Comparison of ENCODE assay signal across 14 cellular contexts in the genomic region with DNA sequence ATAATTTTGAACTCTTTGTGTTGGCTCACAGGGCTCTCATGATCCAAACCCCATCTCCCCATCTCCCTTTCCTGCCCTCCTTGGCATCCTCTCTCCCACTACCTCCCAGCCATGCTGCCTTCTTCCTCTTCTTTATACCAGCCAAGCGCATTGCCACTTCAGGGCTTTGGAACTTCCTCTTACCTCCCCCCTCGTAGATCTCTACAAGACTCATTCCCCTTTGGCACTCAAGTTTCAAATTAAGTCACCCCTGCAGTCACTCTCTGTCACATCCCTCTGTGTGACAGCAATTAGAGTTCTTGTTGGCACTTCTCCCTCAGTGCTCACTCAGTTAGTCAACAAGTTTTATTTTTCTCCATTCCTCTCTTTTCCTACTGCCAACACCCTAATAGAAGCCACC. TPM values are rescaled to one million over a fixed set of nuclear protein-coding genes. Genes with fewer than 3 reads are reported as not detected.
DNase-seq lines count a peak whose midpoint lies in the region; ATAC-seq and TF ChIP-seq lines count a peak whose summit lies in the region.
"Had no signal": no experiment of that assay in that cellular context is flagged by ENCODE, and none has a peak within 500 bp of the region (broad histone marks: within the 10 kb centered on the region; RNA-seq: fewer than 3 reads in every experiment).

No MANE protein-coding gene starts in this region.

- POLR2A ChIA-PET in IMR-90 (lab: Charles Lee; ENCODE audit: unreplicated experiment) (no interaction called here), PC-3 (lab: Charles Lee; ENCODE audit: unreplicated experiment) (interaction anchor here (0.6 kb wide), 1 partner anchor 210 kb away, joined by 10 read pairs; no protein-coding TSS in a partner anchor)

- peaks cover 4% of the 10 kb centered on the region; the same call in 1 of the 2 replicates for H3K4me1 ChIP-seq in IMR-90 (ENCODE audit: control insufficient read depth, insufficient read depth, low read length)
- peaks cover 54% of the 10 kb centered on the region for H3K4me1 ChIP-seq in PC-3 (ENCODE audit: insufficient read depth, low read length)
- H3K4me1 ChIP-seq: spleen had no signal

- H3K79me2 ChIP-seq in PC-3 (ENCODE audit: low read length) = no peaks in the 10 kb centered on the region

- intact Hi-C loops in IMR-90 (cut with micrococcal nuclease) = no loop called here
- intact Hi-C loops in PC-3 (cut with micrococcal nuclease) = no loop called here

- H2AK9ac ChIP-seq in IMR-90 (replicated peaks; ENCODE audit: low read depth, low read length, poor library complexity) = no peak overlapping the region

- peak overlapping the region; percentile 47; the same call in 1 of the 2 replicates for H2AK5ac ChIP-seq in IMR-90 (ENCODE audit: low read depth, low read length)

- no peak overlapping the region; the same call in 1 of the 2 replicates for H2BK20ac ChIP-seq in IMR-90 (ENCODE audit: low read depth, low read length)

- H3K14ac ChIP-seq in IMR-90 (replicated peaks; ENCODE audit: low read depth, low read length) = 0 out of 2 replicates have a peak overlapping the region, but pooled peaks have one; percentile 50

- H3F3A ChIP-seq in PC-3 (ENCODE audit: low read length, unreplicated experiment) = peaks cover 14% of the 10 kb centered on the region

- no peak for TF ChIP-seq CTCF in IMR-90 (conservative IDR thresholded peaks at IDR 0.05; ENCODE audit: low read depth, low read length)
- TF ChIP-seq CTCF in PC-3 (conservative IDR thresholded peaks at IDR 0.05; ENCODE audit: low read depth, low read length) = no peak

- H3K4me2 ChIP-seq in IMR-90 (ENCODE audit: low read depth, low read length) (no peak overlapping the region), PC-3 (ENCODE audit: low read length) (peak overlapping the region; percentile 5)

- 0 out of 2 replicates have a peak overlapping the region, but pooled peaks have one; percentile 16 for H3K4ac ChIP-seq in IMR-90 (ENCODE audit: low read depth, low read length)

- DNase-seq in Ammon's horn (ENCODE audit: low spot score) (peak; percentile 62), IMR-90 (no peak), PC-3 (peak; percentile 83), hippocampal formation (lab: John Stamatoyannopoulos, UW) (peak; percentile 8 to 53), T1000 (lab: John Stamatoyannopoulos, UW) (no peak), AG08396 (ENCODE audit: low spot score) (no peak)
- DNase-seq: activated CD4-positive, alpha-beta T cell treated with anti-CD3 and anti-CD28 coated beads, Interleukin-2, amount 50 U/mL, for 4 hours; activated T-cell treated with anti-CD3 and anti-CD28 coated beads, Interleukin-2, amount 50 U/mL, for 1 hour; Calu3; NCI-H1694; NCI-H446; spleen had no signal

- H3K4me3 ChIP-seq in IMR-90 (ENCODE audit: insufficient read depth, low read depth, low read length) = no peak overlapping the region
- no peak overlapping the region for H3K4me3 ChIP-seq in PC-3 (ENCODE audit: low read length)
- H3K4me3 ChIP-seq: spleen had no signal

- no peak for ATAC-seq in IMR-90 (ENCODE audit: low read depth)
- ATAC-seq in PC-3 = peak; percentile 28
- ATAC-seq in HG02938 (IDR thresholded peaks at IDR 0.05; ENCODE audit: unreplicated experiment) = no peak
- ATAC-seq in GM18870 (IDR thresholded peaks at IDR 0.05; ENCODE audit: unreplicated experiment) = no peak

- H4K20me1 ChIP-seq in IMR-90 (ENCODE audit: insufficient read depth, low read length) (no peaks in the 10 kb centered on the region), PC-3 (ENCODE audit: low read length) (no peaks in the 10 kb centered on the region)

- H3K18ac ChIP-seq in IMR-90 (ENCODE audit: low read depth, low read length) = peak overlapping the region; percentile 70; the same call in 1 of the 2 replicates

- no peak overlapping the region for H3K23ac ChIP-seq in IMR-90 (ENCODE audit: low read depth, low read length)

- BruUV-seq in IMR-90 (replicated peaks; lab: Mats Ljungman, UMichigan) (no TSS peak), PC-3 (replicated peaks; lab: Mats Ljungman, UMichigan) (no TSS peak)

- H2BK120ac ChIP-seq in IMR-90 (ENCODE audit: low read depth, low read length) = peak overlapping the region; percentile 30; the same call in 1 of the 2 replicates

- dilution Hi-C loops in IMR-90 (cut with HindIII; ENCODE audit: low sequenced_read_pairs, unreplicated experiment) = no loop called here

- no peaks in the 10 kb centered on the region for H3K9me2 ChIP-seq in PC-3 (replicated peaks; ENCODE audit: low read length)

- no peak for TF ChIP-seq POLR2A in IMR-90 (IDR thresholded peaks at IDR 0.05; ENCODE audit: low read depth, low read length)

- H3K36me3 ChIP-seq in IMR-90 (ENCODE audit: control insufficient read depth, insufficient read depth, low read length) (no peaks in the 10 kb centered on the region), PC-3 (ENCODE audit: low read depth, low read length) (no peaks in the 10 kb centered on the region; the same call in 1 of the 2 replicates)
- H3K36me3 ChIP-seq: spleen had no signal

- no peaks in the 10 kb centered on the region; the same call in 1 of the 2 replicates for H3K9me1 ChIP-seq in IMR-90 (ENCODE audit: insufficient read depth, low read length)

- H3K27ac ChIP-seq in IMR-90 (ENCODE audit: insufficient read depth, low read length) = no peak overlapping the region
- H3K27ac ChIP-seq in PC-3 (ENCODE audit: low read length) = 0 out of 2 replicates have a peak overlapping the region, but pooled peaks have one; percentile 0
- H3K27ac ChIP-seq: spleen had no signal

- WGBS in IMR-90 (ENCODE audit: extremely low coverage in 2 of 2, insufficient read length in 1 of 2), 2 experiments = 62% methylated on average over 2 of the region's 2 CpGs; no CpG with 5 or more reads in 1 of the 2 experiments

- no peak overlapping the region for H4K91ac ChIP-seq in IMR-90 (ENCODE audit: insufficient read depth, low read depth, low read length)

- H3K56ac ChIP-seq in IMR-90 (ENCODE audit: extremely low read depth, insufficient read depth, low read length) = no peak overlapping the region

- H3K9me3 ChIP-seq in IMR-90 (ENCODE audit: control insufficient read depth, insufficient read depth, low read length) = no peaks in the 10 kb centered on the region
- no peaks in the 10 kb centered on the region for H3K9me3 ChIP-seq in PC-3 (ENCODE audit: low read length)
- H3K9me3 ChIP-seq: spleen had no signal

- no peaks in the 10 kb centered on the region for H3K27me3 ChIP-seq in IMR-90 (ENCODE audit: control insufficient read depth, insufficient read depth, low read length)
- H3K27me3 ChIP-seq in PC-3 (ENCODE audit: low read length) = no peaks in the 10 kb centered on the region
- H3K27me3 ChIP-seq: spleen had no signal

- no peak overlapping the region for H4K8ac ChIP-seq in IMR-90 (ENCODE audit: low read depth in 2 of 2, low read length in 2 of 2)

- no peak overlapping the region for H4K5ac ChIP-seq in IMR-90 (ENCODE audit: low read depth, low read length)

- H2BK5ac ChIP-seq in IMR-90 (ENCODE audit: low read depth, low read length, poor library complexity, severe bottlenecking) = no peak overlapping the region

- H2BK15ac ChIP-seq in IMR-90 (ENCODE audit: low read depth, low read length) = peak overlapping the region; percentile 50; the same call in 2 of the 3 replicates

- H2AFZ ChIP-seq in IMR-90 (replicated peaks; ENCODE audit: low read length, poor library complexity) (no peak overlapping the region), PC-3 (ENCODE audit: low read length) (peak overlapping the region; percentile 1; the same call in 1 of the 2 replicates)

- in situ Hi-C loops in IMR-90 (cut with MboI; ENCODE audit: low sequenced_read_pairs) = no loop called here

- TF ChIP-seq RAD21 in IMR-90 (IDR thresholded peaks at IDR 0.05; ENCODE audit: low read length) = no peak

- CTCF ChIA-PET in IMR-90 (lab: Yijun Ruan, JAX) = no interaction called here
- CTCF ChIA-PET in PC-3 (lab: Charles Lee) = no interaction called here

- H3K79me1 ChIP-seq in IMR-90 (ENCODE audit: low read depth in 1 of 2, low read length in 2 of 2) = no peaks in the 10 kb centered on the region

- no peak overlapping the region for H3K9ac ChIP-seq in IMR-90 (ENCODE audit: low read depth, low read length)
- no peak overlapping the region for H3K9ac ChIP-seq in PC-3 (ENCODE audit: low read length)

TF ChIP-seq in IMR-90, 13 proteins besides CTCF, POLR2A, EP300 and RAD21:
- TF ChIP-seq BHLHE40 (IDR thresholded peaks at IDR 0.05; ENCODE audit: low read depth, low read length) (no peak), NFE2L2 (IDR thresholded peaks at IDR 0.05; ENCODE audit: low read depth, low read length) (no peak), USF2 (IDR thresholded peaks at IDR 0.05; ENCODE audit: low read depth, low read length) (no peak), RCOR1 (IDR thresholded peaks at IDR 0.05; ENCODE audit: insufficient replicate concordance, low read length) (no peak), MXI1 (IDR thresholded peaks at IDR 0.05; ENCODE audit: borderline replicate concordance, low read depth, low read length) (no peak), CHD1 (IDR thresholded peaks at IDR 0.05; ENCODE audit: low read depth, low read length) (no peak), CEBPB (IDR thresholded peaks at IDR 0.05; ENCODE audit: low read depth, low read length) (no peak)

RNA-seq across cellular contexts. Expression of gene NRP1, which starts 20.8 kb away (rescaled TPM):
- total RNA-seq in IMR-90 (2012; rRNA removed) (191 and 227 TPM in 2 replicates), PC-3 (2014; rRNA removed) (482 and 555 TPM in 2 replicates)
- polyA plus RNA-seq in IMR-90 (2012; rRNA removed) = 87.5 and 108 TPM in 2 replicates
- 35.8 and 44.6 TPM in 2 replicates for polyA plus RNA-seq in IMR-90 (2012; cell fraction: cytosol; rRNA removed)
- polyA plus RNA-seq in IMR-90 (2012; cell fraction: nucleus; rRNA removed; ENCODE audit: low replicate concordance) = 31.3 and 126 TPM in 2 replicates

Comparison
In these comparisons a context has a peak if more than half of its experiments do, and no peak if none do; other contexts are left out.
1. DNase-seq: peak in Ammon's horn (single experiment), PC-3 (single experiment) and hippocampal formation (2 of 2); none in IMR-90 (single experiment), T1000 (single experiment) and AG08396 (single experiment).